31 cellular contexts compared by ENCODE assay signal in the genomic region with DNA sequence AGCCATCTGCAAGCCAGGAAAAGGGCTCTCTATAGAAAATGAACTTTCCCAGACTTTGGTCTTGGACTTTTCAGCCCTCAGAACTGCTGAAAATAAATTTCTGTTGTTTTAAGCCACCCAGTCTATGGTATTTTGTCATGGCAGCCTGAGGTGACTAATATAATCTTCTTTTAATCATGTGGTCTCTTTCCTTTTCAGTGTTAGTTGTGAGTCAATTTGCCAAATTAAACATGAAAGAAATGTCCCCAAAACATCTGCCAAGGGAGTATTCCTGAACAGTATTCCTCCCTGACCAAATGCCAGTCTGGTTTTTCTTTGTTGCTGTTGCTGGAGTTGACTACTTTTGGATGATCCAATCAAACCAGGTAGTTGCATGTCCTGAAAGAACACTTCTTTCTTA. TPM values are rescaled to one million over a fixed set of nuclear protein-coding genes. Genes with fewer than 3 reads are reported as not detected.
DNase-seq lines count a peak whose midpoint lies in the region; ATAC-seq, FAIRE-seq and TF ChIP-seq lines count a peak whose summit lies in the region.
"Had no signal": no experiment of that assay in that cellular context is flagged by ENCODE, and none has a peak within 500 bp of the region (broad histone marks: within the 10 kb centered on the region; RNA-seq: fewer than 3 reads in every experiment).

No MANE protein-coding gene starts in this region.

- no peak overlapping the region for H3K14ac ChIP-seq in H9 (ENCODE audit: insufficient read depth, low read length)

- H2BK120ac ChIP-seq in H9 (ENCODE audit: low read depth, low read length, poor library complexity, severe bottlenecking): no peak overlapping the region

- H3K36me3 ChIP-seq in astrocyte (ENCODE audit: insufficient read depth, low read length) (no peaks in the 10 kb centered on the region), upper lobe of right lung (no peaks in the 10 kb centered on the region)
- H3K36me3 ChIP-seq: SJCRH30 had no signal

- no peak overlapping the region for H2BK15ac ChIP-seq in H9 (ENCODE audit: low read depth, low read length)

- no peak for FAIRE-seq in astrocyte (lab: Jason Lieb, UNC)
- FAIRE-seq: A549, GM12891, HepG2 had no signal

- H4K5ac ChIP-seq in H9 (ENCODE audit: insufficient read length, low read depth, low read length): no peak overlapping the region

- H3K27me3 Mint-ChIP-seq in astrocyte (ENCODE audit: low read depth, unreplicated experiment): no peaks in the 10 kb centered on the region
- H3K27me3 Mint-ChIP-seq in natural killer cell (ENCODE audit: low read depth in 2 of 2): peaks cover 23 to 48% of the 10 kb centered on the region in 2 donors
- H3K27me3 Mint-ChIP-seq in H9 (ENCODE audit: low read depth): peaks cover 7% of the 10 kb centered on the region

- no peak overlapping the region for H3K4ac ChIP-seq in H9 (ENCODE audit: low read depth, low read length)

- no peak overlapping the region for H3K4me3 Mint-ChIP-seq in astrocyte (ENCODE audit: unreplicated experiment)
- no peak overlapping the region for H3K4me3 Mint-ChIP-seq in natural killer cell
- H3K4me3 Mint-ChIP-seq in H9: no peak overlapping the region
- H3K4me3 Mint-ChIP-seq: CD4-positive, alpha-beta memory T cell; T-cell had no signal

- TF ChIP-seq CTCF in astrocyte (IDR thresholded peaks at IDR 0.05; ENCODE audit: insufficient read depth, low read depth, low read length) (no peak), fibroblast of mammary gland (conservative IDR thresholded peaks at IDR 0.05; ENCODE audit: control insufficient read depth, insufficient read depth, low read depth, low read length) (no peak), upper lobe of right lung (IDR thresholded peaks at IDR 0.05) (no peak), natural killer cell (IDR thresholded peaks at IDR 0.05) (no peak), H9 (conservative IDR thresholded peaks at IDR 0.05) (no peak)

- no peak overlapping the region for H2BK20ac ChIP-seq in H9 (ENCODE audit: low read depth, low read length, poor library complexity, severe bottlenecking)

- no peaks in the 10 kb centered on the region for H3K23me2 ChIP-seq in H9 (ENCODE audit: insufficient read length, low read depth, low read length, poor library complexity, severe bottlenecking)

- H3K4me3 ChIP-seq in astrocyte (ENCODE audit: insufficient read depth, low read depth, low read length) (no peak overlapping the region), fibroblast of mammary gland (ENCODE audit: control insufficient read depth, low read depth, low read length) (no peak overlapping the region), upper lobe of right lung (no peak overlapping the region)
- H3K4me3 ChIP-seq: A549, SJCRH30 had no signal

- H4K91ac ChIP-seq in H9 (ENCODE audit: insufficient read length, low read depth, low read length): no peak overlapping the region

- H3K79me2 ChIP-seq in astrocyte (ENCODE audit: insufficient read depth, low read length) (peaks cover 9% of the 10 kb centered on the region), H9 (ENCODE audit: insufficient read depth, low read length) (no peaks in the 10 kb centered on the region)

- H3K27me3 ChIP-seq in astrocyte (ENCODE audit: insufficient read depth, low read length) (no peaks in the 10 kb centered on the region), upper lobe of right lung (peaks cover 17% of the 10 kb centered on the region), H9 (ENCODE audit: insufficient read depth, low read length) (no peaks in the 10 kb centered on the region)
- H3K27me3 ChIP-seq: SJCRH30 had no signal

- H3K9ac ChIP-seq in astrocyte (ENCODE audit: low read length): no peak overlapping the region
- H3K9ac ChIP-seq in H9 (ENCODE audit: extremely low read depth, insufficient read length, low read length): no peak overlapping the region

- no peak overlapping the region for H3K56ac ChIP-seq in H9 (ENCODE audit: insufficient read length, low read depth, low read length)

- H3K27ac Mint-ChIP-seq in astrocyte (ENCODE audit: unreplicated experiment) (no peak overlapping the region), natural killer cell (no peak overlapping the region), H9 (no peak overlapping the region; a peak in 1 of 7 replicates)
- H3K27ac Mint-ChIP-seq: CD4-positive, alpha-beta memory T cell; T-cell had no signal

- H3K4me1 Mint-ChIP-seq in astrocyte (ENCODE audit: low read depth, unreplicated experiment) (peaks cover 8% of the 10 kb centered on the region), natural killer cell (peaks cover 18 to 25% of the 10 kb centered on the region in 2 donors), H9 (peaks cover 2% of the 10 kb centered on the region in 2 experiments; a peak in 3 of 4 replicates)

- H3K79me1 ChIP-seq in H9 (ENCODE audit: insufficient read depth, low read depth, low read length, poor library complexity, severe bottlenecking): no peaks in the 10 kb centered on the region

- intact Hi-C loops in upper lobe of right lung (cut with DNase I): no loop called here
- intact Hi-C loops in natural killer cell (cut with micrococcal nuclease): no loop called here

- ATAC-seq in upper lobe of right lung (no peak), natural killer cell (no peak)
- ATAC-seq: A549, HepG2, PC-3, Right ventricle myocardium inferior, T-cell had no signal

- H3K36me3 Mint-ChIP-seq in astrocyte (ENCODE audit: low read depth, unreplicated experiment): no peaks in the 10 kb centered on the region
- H3K36me3 Mint-ChIP-seq in natural killer cell: no peaks in the 10 kb centered on the region
- H3K36me3 Mint-ChIP-seq in H9 (ENCODE audit: insufficient read depth in 1 of 3, low read depth in 3 of 3): no peaks in the 10 kb centered on the region
- H3K36me3 Mint-ChIP-seq: T-cell had no signal

- DNase-seq in Daoy (ENCODE audit: low read depth) (peak; percentile 13), LHCN-M2 (ENCODE audit: low read depth) (peak; percentile 49), astrocyte (ENCODE audit: low read depth) (peak; percentile 30), fibroblast of mammary gland (ENCODE audit: low read depth) (peak; percentile 27), upper lobe of right lung (no peak), SK-N-DZ (ENCODE audit: low spot score) (no peak), natural killer cell (no peak), H9 (no peak)
- DNase-seq: C1 segment of cervical spinal cord; CD4-positive, alpha-beta memory T cell; COR-L47; EL; GF-D8; H7; Kasumi-1; MM.1S; NCI-H1048; NCI-H1417; NCI-H187 treated with DMSO at 0.1 percent for 48 hours; NCI-H2171 treated with DMSO at 0.1 percent for 48 hours; NCI-H345; NCI-H510A treated with DMSO at 0.1 percent for 48 hours; NK-92 treated with Interleukin-12 subunit alpha and Interleukin-12 subunit beta, amount 100 ng/mL, for 24 hours; PC-3; SJCRH30; T-cell had no signal

- H2AFZ ChIP-seq in astrocyte (ENCODE audit: low read depth, low read length) (no peak overlapping the region), H9 (ENCODE audit: low read length) (no peak overlapping the region)

- no peaks in the 10 kb centered on the region for H3K9me3 Mint-ChIP-seq in astrocyte (ENCODE audit: unreplicated experiment)
- H3K9me3 Mint-ChIP-seq in natural killer cell: no peaks in the 10 kb centered on the region
- H3K9me3 Mint-ChIP-seq in H9: no peaks in the 10 kb centered on the region
- H3K9me3 Mint-ChIP-seq: CD4-positive, alpha-beta memory T cell; T-cell had no signal

- H4K20me1 ChIP-seq in astrocyte (ENCODE audit: insufficient read depth, low read length) (no peaks in the 10 kb centered on the region), H9 (ENCODE audit: control insufficient read depth, insufficient read depth, insufficient read length) (no peaks in the 10 kb centered on the region)

- H3K9me3 ChIP-seq in astrocyte (ENCODE audit: insufficient read depth, low read depth, low read length): no peaks in the 10 kb centered on the region
- no peaks in the 10 kb centered on the region for H3K9me3 ChIP-seq in upper lobe of right lung
- no peaks in the 10 kb centered on the region for H3K9me3 ChIP-seq in H9 (ENCODE audit: control insufficient read depth, low read depth, low read length)
- H3K9me3 ChIP-seq: A549, SJCRH30 had no signal

- no peak overlapping the region for H3K23ac ChIP-seq in H9 (ENCODE audit: insufficient read length, low read depth, low read length)

- no peak overlapping the region for H3T11ph ChIP-seq in H9 (ENCODE audit: low read length)

- H3K4me2 ChIP-seq in astrocyte (ENCODE audit: low read length) (no peak overlapping the region), H9 (ENCODE audit: insufficient read depth, insufficient read length, low read length) (no peak overlapping the region)
- H3K4me2 ChIP-seq: A549 had no signal

- H3K4me1 ChIP-seq in astrocyte (ENCODE audit: insufficient read depth, low read length) (no peaks in the 10 kb centered on the region), upper lobe of right lung (no peaks in the 10 kb centered on the region), H9 (ENCODE audit: insufficient read depth, low read length) (no peaks in the 10 kb centered on the region)
- H3K4me1 ChIP-seq: A549, SJCRH30 had no signal

- no peak overlapping the region for H2AK5ac ChIP-seq in H9 (ENCODE audit: insufficient read length, low read length)

- no peak overlapping the region for H3K18ac ChIP-seq in H9 (ENCODE audit: insufficient read length, low read depth, low read length)

- no peak overlapping the region for H4K8ac ChIP-seq in H9 (replicated peaks; ENCODE audit: insufficient read length, low read depth, low read length)

- H2BK5ac ChIP-seq in H9 (ENCODE audit: insufficient read length, low read length): no peak overlapping the region

- H3K27ac ChIP-seq in astrocyte (ENCODE audit: low read depth, low read length) (no peak overlapping the region), upper lobe of right lung (no peak overlapping the region), H9 (ENCODE audit: insufficient read length, low read depth, low read length) (no peak overlapping the region)
- H3K27ac ChIP-seq: A549, SJCRH30 had no signal

- H2BK12ac ChIP-seq in H9 (ENCODE audit: insufficient read length, low read depth, low read length): no peak overlapping the region

RNA-seq across cellular contexts. Expression of gene YTHDC2, which starts 4.7 kb away (rescaled TPM):
- total RNA-seq in Daoy (2014; rRNA removed; shearing (Covaris generic)): 21.3 and 31.4 TPM in 2 replicates
- total RNA-seq in LHCN-M2 (2014; rRNA removed): 12.1 and 14.4 TPM in 2 replicates
- polyA plus RNA-seq in LHCN-M2 (2012): 4.2 TPM
- 21.2 and 23.5 TPM in 2 replicates for total RNA-seq in astrocyte
- total RNA-seq in upper lobe of right lung: 21.7 TPM
- polyA plus RNA-seq in SK-N-DZ (2014; cell fraction: cytosol; rRNA removed): 14.4 and 19.9 TPM in 2 replicates
- polyA plus RNA-seq in SK-N-DZ (2014; cell fraction: nucleus; rRNA removed): 32.9 and 52.2 TPM in 2 replicates
- total RNA-seq in natural killer cell: 10 to 100 TPM; 37.7 to 38.8 (median 38.0) TPM
- 18.9 and 22.5 TPM in 2 replicates for total RNA-seq in H9 (2021)

RNA-seq across cellular contexts. Expression of gene MCC, which starts 20.5 kb away (rescaled TPM):
- total RNA-seq in Daoy (2014; rRNA removed; shearing (Covaris generic)): 11.8 and 13.0 TPM in 2 replicates
- total RNA-seq in LHCN-M2 (2014; rRNA removed): 9.2 and 10.7 TPM in 2 replicates
- 2.5 TPM for polyA plus RNA-seq in LHCN-M2 (2012)
- 26.9 and 27.2 TPM in 2 replicates for total RNA-seq in astrocyte
- total RNA-seq in upper lobe of right lung: 18.6 TPM
- polyA plus RNA-seq in SK-N-DZ (2014; cell fraction: cytosol; rRNA removed): 30.4 and 37.3 TPM in 2 replicates
- 20.1 and 23.2 TPM in 2 replicates for polyA plus RNA-seq in SK-N-DZ (2014; cell fraction: nucleus; rRNA removed)
- 1 to 10 TPM in 2 of 3 donors, under 1 TPM in 1; 0.68 to 1.8 (median 1.4) TPM for total RNA-seq in natural killer cell
- 7.6 and 7.9 TPM in 2 replicates for total RNA-seq in H9 (2021)
- total RNA-seq: HT-29 had no signal

Comparison
In these comparisons a context has a peak if more than half of its experiments do, and no peak if none do; other contexts are left out.
1. DNase-seq: peak in Daoy (single experiment), LHCN-M2 (single experiment), astrocyte (single experiment) and fibroblast of mammary gland (single experiment); none in upper lobe of right lung (single experiment), SK-N-DZ (single experiment), natural killer cell (single experiment) and H9 (single experiment).